16 cellular contexts compared by ENCODE assay signal in genomic region chr2:40507429-40507828, GRCh38. TPM values are rescaled to one million over a fixed set of nuclear protein-coding genes. Genes with fewer than 3 reads are reported as not detected.
DNase-seq lines count a peak whose midpoint lies in the region; ATAC-seq, FAIRE-seq and TF ChIP-seq lines count a peak whose summit lies in the region.
"Had no signal": no experiment of that assay in that cellular context is flagged by ENCODE, and none has a peak within 500 bp of the region (broad histone marks: within the 10 kb centered on the region; RNA-seq: fewer than 3 reads in every experiment).

No MANE protein-coding gene starts in this region.

- H3K4me3 ChIP-seq in NB4 (ENCODE audit: low read depth, low read length) (no peak overlapping the region), kidney (ENCODE audit: low read length in 2 of 2) (no peak overlapping the region)
- H3K4me3 ChIP-seq: BLaER1 treated with 17β-estradiol and CSF1 and Interleukin-3, amounts not matched to agents 10 nM and 100 nM; K562; PC-9 had no signal

- no peak overlapping the region for H3K9ac ChIP-seq in kidney (ENCODE audit: low read length in 2 of 2)
- H3K9ac ChIP-seq: BLaER1 treated with 17β-estradiol and CSF1 and Interleukin-3, amounts not matched to agents 10 nM and 100 nM had no signal

- peak; percentile 9 for FAIRE-seq in GM18507 (lab: Jason Lieb, UNC)
- no peak for FAIRE-seq in kidney (lab: Jason Lieb, UNC)
- FAIRE-seq: K562 had no signal

- no peaks in the 10 kb centered on the region for H3K36me3 Mint-ChIP-seq in CD14-positive monocyte
- no peaks in the 10 kb centered on the region for H3K36me3 Mint-ChIP-seq in activated CD8-positive, alpha-beta T cell treated with anti-CD3 and anti-CD28 coated beads, Interleukin-2, amount 10 ng/mL, durations not matched to agents 7 days and 5 days (ENCODE audit: low read depth)
- H3K36me3 Mint-ChIP-seq: mesothelial cell of epicardium had no signal

- H3K4me1 ChIP-seq in kidney (ENCODE audit: control insufficient read depth in 1 of 2, insufficient read depth in 1 of 2, low read depth in 1 of 2, low read length in 2 of 2): no peaks in the 10 kb centered on the region

- peaks cover 21% of the 10 kb centered on the region for H3K4me1 Mint-ChIP-seq in CD14-positive monocyte
- H3K4me1 Mint-ChIP-seq in activated CD8-positive, alpha-beta T cell treated with anti-CD3 and anti-CD28 coated beads, Interleukin-2, amount 10 ng/mL, durations not matched to agents 7 days and 5 days (ENCODE audit: low read depth): no peaks in the 10 kb centered on the region
- H3K4me1 Mint-ChIP-seq: activated CD4-positive, alpha-beta memory T cell treated with anti-CD3 and anti-CD28 coated beads, Interleukin-2, amount 10 ng/mL, durations not matched to agents 7 days and 5 days had no signal

- H3K27ac ChIP-seq in kidney (ENCODE audit: low read depth in 2 of 2, low read length in 2 of 2): no peak overlapping the region
- H3K27ac ChIP-seq: BLaER1 treated with 17β-estradiol and CSF1 and Interleukin-3, amounts not matched to agents 10 nM and 100 nM; PC-9 had no signal

- H3K27me3 Mint-ChIP-seq in CD14-positive monocyte (ENCODE audit: low read depth in 3 of 3): peaks cover 0 to 2% (median 0%) of the 10 kb centered on the region in 3 donors
- no peaks in the 10 kb centered on the region for H3K27me3 Mint-ChIP-seq in activated CD8-positive, alpha-beta T cell treated with anti-CD3 and anti-CD28 coated beads, Interleukin-2, amount 10 ng/mL, durations not matched to agents 7 days and 5 days (ENCODE audit: low read depth)
- H3K27me3 Mint-ChIP-seq: activated CD4-positive, alpha-beta memory T cell treated with anti-CD3 and anti-CD28 coated beads, Interleukin-2, amount 10 ng/mL, durations not matched to agents 7 days and 5 days had no signal

- no peak overlapping the region for H3K4me3 Mint-ChIP-seq in CD14-positive monocyte
- H3K4me3 Mint-ChIP-seq in activated CD8-positive, alpha-beta T cell treated with anti-CD3 and anti-CD28 coated beads, Interleukin-2, amount 10 ng/mL, durations not matched to agents 7 days and 5 days: no peak overlapping the region
- H3K4me3 Mint-ChIP-seq: activated CD4-positive, alpha-beta memory T cell treated with anti-CD3 and anti-CD28 coated beads, Interleukin-2, amount 10 ng/mL, durations not matched to agents 7 days and 5 days; mesothelial cell of epicardium; T-helper 2 cell treated with Interferon-gamma antibody and Interleukin-4, amounts not matched to agents 5 μg/mL and 100 μg/mL, for 36 hours had no signal

- no peak for DNase-seq in GM18507 (ENCODE audit: extremely low spot score, insufficient read length, low read depth)
- DNase-seq in NB4 (ENCODE audit: low read depth): peak; percentile 43
- DNase-seq in putamen (ENCODE audit: low spot score): no peak
- DNase-seq in kidney: no peak
- no peak for DNase-seq in CD14-positive monocyte (ENCODE audit: low spot score)
- no peak for DNase-seq in activated CD8-positive, alpha-beta T cell treated with anti-CD3 and anti-CD28 coated beads, Interleukin-2, amount 10 ng/mL, durations not matched to agents 7 days and 5 days
- DNase-seq: activated CD4-positive, alpha-beta memory T cell treated with anti-CD3 and anti-CD28 coated beads, Interleukin-2, amount 10 ng/mL, durations not matched to agents 7 days and 5 days; activated naive CD4-positive, alpha-beta T cell treated with Interleukin-2 at 50 U/mL for 16 hours; NCI-H1930; PC-9 had no signal

- H3K9me3 ChIP-seq in kidney (ENCODE audit: control insufficient read depth in 1 of 2, low read length in 2 of 2): no peaks in the 10 kb centered on the region
- H3K9me3 ChIP-seq: BLaER1 treated with 17β-estradiol and CSF1 and Interleukin-3, amounts not matched to agents 10 nM and 100 nM had no signal

- H3K27ac Mint-ChIP-seq in CD14-positive monocyte: no peak overlapping the region
- H3K27ac Mint-ChIP-seq in activated CD8-positive, alpha-beta T cell treated with anti-CD3 and anti-CD28 coated beads, Interleukin-2, amount 10 ng/mL, durations not matched to agents 7 days and 5 days: no peak overlapping the region
- H3K27ac Mint-ChIP-seq: activated CD4-positive, alpha-beta memory T cell treated with anti-CD3 and anti-CD28 coated beads, Interleukin-2, amount 10 ng/mL, durations not matched to agents 7 days and 5 days; mesothelial cell of epicardium; T-helper 2 cell treated with Interferon-gamma antibody and Interleukin-4, amounts not matched to agents 5 μg/mL and 100 μg/mL, for 36 hours had no signal

- ATAC-seq in GM19463 (IDR thresholded peaks at IDR 0.05; ENCODE audit: unreplicated experiment): peak; percentile 67
- ATAC-seq in HG03060 (IDR thresholded peaks at IDR 0.05; ENCODE audit: low read depth, unreplicated experiment): peak; percentile 67
- ATAC-seq in activated CD8-positive, alpha-beta T cell treated with anti-CD3 and anti-CD28 coated beads, Interleukin-2, amount 10 ng/mL, durations not matched to agents 7 days and 5 days: no peak
- ATAC-seq: K562 had no signal

- TF ChIP-seq CTCF in NB4 (IDR thresholded peaks at IDR 0.05; ENCODE audit: low read depth, low read length) (no peak), kidney (IDR thresholded peaks at IDR 0.05; ENCODE audit: borderline replicate concordance, extremely low read depth, insufficient read depth) (no peak), CD14-positive monocyte (IDR thresholded peaks at IDR 0.05) (no peak)

- CTCF ChIA-PET in activated CD8-positive, alpha-beta T cell treated with anti-CD3 and anti-CD28 coated beads, Interleukin-2, amount 10 ng/mL, durations not matched to agents 7 days and 5 days (lab: Charles Lee): no interaction called here

- no peaks in the 10 kb centered on the region for H3K36me3 ChIP-seq in kidney (ENCODE audit: control insufficient read depth in 1 of 2, insufficient read depth in 2 of 2, low read length in 2 of 2)
- H3K36me3 ChIP-seq: BLaER1 treated with 17β-estradiol and CSF1 and Interleukin-3, amounts not matched to agents 10 nM and 100 nM had no signal

- no peaks in the 10 kb centered on the region for H3K9me3 Mint-ChIP-seq in CD14-positive monocyte
- H3K9me3 Mint-ChIP-seq in activated CD8-positive, alpha-beta T cell treated with anti-CD3 and anti-CD28 coated beads, Interleukin-2, amount 10 ng/mL, durations not matched to agents 7 days and 5 days (ENCODE audit: insufficient read depth): no peaks in the 10 kb centered on the region
- H3K9me3 Mint-ChIP-seq: activated CD4-positive, alpha-beta memory T cell treated with anti-CD3 and anti-CD28 coated beads, Interleukin-2, amount 10 ng/mL, durations not matched to agents 7 days and 5 days; mesothelial cell of epicardium; T-helper 2 cell treated with Interferon-gamma antibody and Interleukin-4, amounts not matched to agents 5 μg/mL and 100 μg/mL, for 36 hours had no signal

- intact Hi-C loops in kidney (cut with DNase I) (no loop called here), CD14-positive monocyte (cut with micrococcal nuclease) (no loop called here)

- no peak for TF ChIP-seq POLR2A in NB4 (IDR thresholded peaks at IDR 0.05; ENCODE audit: extremely low read depth, insufficient read length)

- POLR2A ChIA-PET in activated CD8-positive, alpha-beta T cell treated with anti-CD3 and anti-CD28 coated beads, Interleukin-2, amount 10 ng/mL, durations not matched to agents 7 days and 5 days (lab: Charles Lee): no interaction called here

RNA-seq across cellular contexts. Expression of gene SLC8A1, which starts 55.5 kb away (rescaled TPM):
- 33.9 TPM for total RNA-seq in kidney
- polyA plus RNA-seq in kidney (ENCODE audit: insufficient read depth, low read depth, low replicate concordance) (12.9 TPM), CD14-positive monocyte (10 to 100 TPM; 16.9 to 18.2 TPM)
- under 1 TPM; 0.10 to 0.45 TPM for total RNA-seq in activated CD8-positive, alpha-beta T cell treated with anti-CD3 and anti-CD28 coated beads, Interleukin-2, amount 10 ng/mL, durations not matched to agents 7 days and 5 days
- total RNA-seq: K562 had no signal
- polyA plus RNA-seq: K562 had no signal

Comparison
In these comparisons a context has a peak if more than half of its experiments do, and no peak if none do; other contexts are left out.
1. RNA of gene SLC8A1, which starts 55.5 kb away (total RNA-seq): 33.9 TPM in kidney (single experiment); 0.10 to 0.45 TPM in activated CD8-positive, alpha-beta T cell treated with anti-CD3 and anti-CD28 coated beads, Interleukin-2, amount 10 ng/mL, durations not matched to agents 7 days and 5 days; every median in the first group is over 10 times any median in the second.